Comparison of ENCODE assay signal across 24 cellular contexts in genomic region chrX:107600366-107600765, GRCh38. TPM values are rescaled to one million over a fixed set of nuclear protein-coding genes. Genes with fewer than 3 reads are reported as not detected.
A peak's percentile ranks its signal among the peaks of the same experiment; 100 is the strongest.
DNase-seq lines count a peak whose midpoint lies in the region; ATAC-seq, FAIRE-seq and TF ChIP-seq lines count a peak whose summit lies in the region.
"Had no signal": no experiment of that assay in that cellular context is flagged by ENCODE, and none has a peak within 500 bp of the region (broad histone marks: within the 10 kb centered on the region; RNA-seq: fewer than 3 reads in every experiment).

No MANE protein-coding gene starts in this region.

- peak; percentile 50 for DNase-seq in right atrium auricular region (ENCODE audit: low spot score)
- DNase-seq in Right ventricle myocardium superior, result no peak
- peak; percentile 12 for DNase-seq in bronchial epithelial cell (ENCODE audit: low read depth)
- peak; percentile 77 for DNase-seq in mesenteric fat pad (ENCODE audit: low spot score)
- DNase-seq in NCI-H526 (lab: John Stamatoyannopoulos, UW), result no peak
- DNase-seq in NCI-H2029 (lab: John Stamatoyannopoulos, UW), result no peak
- DNase-seq: 8988T; ACHN; AML-193; BE2C; CD4-positive, alpha-beta T cell; CD8-positive, alpha-beta memory T cell; DMS 273 treated with DMSO at 0.1 percent for 48 hours; DMS79; EL; GDM1; HFFc6 had no signal

- intact Hi-C loops in Right ventricle myocardium superior (cut with DNase I), result no loop called here

- H3K36me3 ChIP-seq in right atrium auricular region (no peaks in the 10 kb centered on the region), bronchial epithelial cell (ENCODE audit: control insufficient read depth, insufficient read depth, low read length) (no peaks in the 10 kb centered on the region)
- H3K36me3 ChIP-seq: BE2C; BLaER1 treated with 17β-estradiol and CSF1 and Interleukin-3, amounts not matched to agents 10 nM and 100 nM; HAP-1 had no signal

- H3K4me3 ChIP-seq in right atrium auricular region (no peak overlapping the region), bronchial epithelial cell (ENCODE audit: low read depth, low read length) (no peak overlapping the region)
- H3K4me3 ChIP-seq: A549; BLaER1 treated with 17β-estradiol and CSF1 and Interleukin-3, amounts not matched to agents 10 nM and 100 nM; GM12878; GM23338; HAP-1 had no signal

- H3K9me3 ChIP-seq in right atrium auricular region, result no peaks in the 10 kb centered on the region
- H3K9me3 ChIP-seq: A549; BE2C; BLaER1 treated with 17β-estradiol and CSF1 and Interleukin-3, amounts not matched to agents 10 nM and 100 nM; HAP-1 had no signal

- no peak for ATAC-seq in Right ventricle myocardium superior (ENCODE audit: poor library complexity)
- ATAC-seq: A549, GM12878 had no signal

- no peak overlapping the region for H3K27ac ChIP-seq in right atrium auricular region
- H3K27ac ChIP-seq: A549; BLaER1 treated with 17β-estradiol and CSF1 and Interleukin-3, amounts not matched to agents 10 nM and 100 nM had no signal

- no peak for FAIRE-seq in bronchial epithelial cell (lab: Jason Lieb, UNC)
- FAIRE-seq: A549, D721Med, GM12878, GM19239 had no signal

- TF ChIP-seq CTCF in right atrium auricular region (IDR thresholded peaks at IDR 0.05) (no peak), bronchial epithelial cell (IDR thresholded peaks at IDR 0.05; ENCODE audit: insufficient read depth, low read length, severe bottlenecking) (no peak)

- H3K4me1 ChIP-seq in right atrium auricular region, result no peaks in the 10 kb centered on the region
- H3K4me1 ChIP-seq: A549; BE2C; BLaER1 treated with 17β-estradiol and CSF1 and Interleukin-3, amounts not matched to agents 10 nM and 100 nM had no signal

- H3K27me3 ChIP-seq in right atrium auricular region (no peaks in the 10 kb centered on the region), bronchial epithelial cell (ENCODE audit: control insufficient read depth, insufficient read depth, low read length) (no peaks in the 10 kb centered on the region)
- H3K27me3 ChIP-seq: BE2C had no signal

RNA-seq across cellular contexts. Expression of gene PRPS1, which starts 27.9 kb away (rescaled TPM):
- total RNA-seq in right atrium auricular region (10 to 100 TPM; 19.0 to 23.8 TPM), Right ventricle myocardium superior (20.7 TPM), bronchial epithelial cell (11.8 and 15.0 TPM in 2 replicates), mesenteric fat pad (27.6 TPM)

Comparison
In these comparisons a context has a peak if more than half of its experiments do, and no peak if none do; other contexts are left out.
1. DNase-seq: peak in right atrium auricular region (single experiment), bronchial epithelial cell (single experiment) and mesenteric fat pad (single experiment); none in Right ventricle myocardium superior (single experiment), NCI-H526 (0 of 2) and NCI-H2029 (single experiment).